In genomic region chr5:116395708-116396203, GRCh38 we compare ENCODE assay signal across 12 cellular contexts.
DNase-seq lines count a peak whose midpoint lies in the region; TF ChIP-seq lines count a peak whose summit lies in the region.
"Had no signal": no experiment of that assay in that cellular context is flagged by ENCODE, and none has a peak within 500 bp of the region (broad histone marks: within the 10 kb centered on the region; RNA-seq: fewer than 3 reads in every experiment).

No MANE protein-coding gene starts in this region.

- H3K4me1 ChIP-seq in breast epithelium, result no peaks in the 10 kb centered on the region
- H3K4me1 ChIP-seq in uterus, result peaks cover 0 to 14% of the 10 kb centered on the region in 2 donors

- no peaks in the 10 kb centered on the region for H3K27me3 ChIP-seq in breast epithelium
- H3K27me3 ChIP-seq in uterus, result no peaks in the 10 kb centered on the region

- H3K27ac Mint-ChIP-seq in MCF 10A (ENCODE audit: low read depth, unreplicated experiment), result no peak overlapping the region
- peak overlapping the region; percentile 71 to 95 (median 85) for H3K27ac Mint-ChIP-seq in nephron

- no peak overlapping the region for H3K4me3 ChIP-seq in breast epithelium
- H3K4me3 ChIP-seq in uterus, result no peak overlapping the region

- no peaks in the 10 kb centered on the region for H3K4me1 Mint-ChIP-seq in MCF 10A (ENCODE audit: insufficient read depth, unreplicated experiment)
- peaks cover 65% of the 10 kb centered on the region for H3K4me1 Mint-ChIP-seq in nephron

- H3K36me3 Mint-ChIP-seq in MCF 10A (ENCODE audit: insufficient read depth, unreplicated experiment) (no peaks in the 10 kb centered on the region), nephron (ENCODE audit: low read depth) (no peaks in the 10 kb centered on the region)

- H3K36me3 ChIP-seq in breast epithelium, result no peaks in the 10 kb centered on the region
- no peaks in the 10 kb centered on the region for H3K36me3 ChIP-seq in uterus

- POLR2A ChIA-PET in MCF 10A (lab: Yijun Ruan, JAX), result no interaction called here

- peak overlapping the region; percentile 9 to 21 for H3K27ac ChIP-seq in breast epithelium
- peak overlapping the region; percentile 36 to 79 for H3K27ac ChIP-seq in uterus
- H3K27ac ChIP-seq: RWPE1 had no signal

- no peak for TF ChIP-seq POLR2A in breast epithelium (IDR thresholded peaks at IDR 0.05)
- no peak for TF ChIP-seq POLR2A in uterus (IDR thresholded peaks at IDR 0.05)

- H3K9me3 Mint-ChIP-seq in MCF 10A (ENCODE audit: unreplicated experiment), result no peaks in the 10 kb centered on the region
- H3K9me3 Mint-ChIP-seq in nephron, result no peaks in the 10 kb centered on the region

- BruUV-seq in MCF 10A (replicated peaks; lab: Mats Ljungman, UMichigan), result no TSS peak

- H3K4me3 Mint-ChIP-seq in MCF 10A (ENCODE audit: unreplicated experiment) (no peak overlapping the region), nephron (no peak overlapping the region)

- H3K9me3 ChIP-seq in breast epithelium (no peaks in the 10 kb centered on the region), uterus (no peaks in the 10 kb centered on the region)

- TF ChIP-seq CTCF in breast epithelium (IDR thresholded peaks at IDR 0.05) (no peak), MCF 10A (IDR thresholded peaks at IDR 0.05; ENCODE audit: unreplicated experiment) (no peak), nephron (IDR thresholded peaks at IDR 0.05; ENCODE audit: unreplicated experiment in 3 of 3) (no peak), uterus (IDR thresholded peaks at IDR 0.05) (no peak)

- CTCF ChIA-PET in MCF 10A (lab: Yijun Ruan, JAX), result interaction anchor here (0.6 kb wide), 1 partner anchor 248 kb away, joined by 4 read pairs; no protein-coding TSS in a partner anchor

- DNase-seq in breast epithelium (ENCODE audit: low spot score in 2 of 2), result no peak
- DNase-seq in MCF 10A (ENCODE audit: unreplicated experiment), result no peak
- DNase-seq in fibroblast of gingiva (ENCODE audit: low read depth), result peak; percentile 12
- DNase-seq in uterus, result no peak
- no peak for DNase-seq in SKM-1 (lab: John Stamatoyannopoulos, UW; ENCODE audit: unreplicated experiment)
- DNase-seq in activated CD4-positive, alpha-beta T cell treated with anti-CD3 and anti-CD28 coated beads, Interleukin-2, amount 50 U/mL, for 4 hours, result no peak
- DNase-seq in Kasumi-1 (lab: John Stamatoyannopoulos, UW), result no peak
- DNase-seq: activated CD8-positive, alpha-beta memory T cell treated with anti-CD3 and anti-CD28 coated beads for 24 hours; activated gamma-delta T cell treated with Interleukin-2 at 50 U/mL for 16 hours; T1000 had no signal

- H3K27me3 Mint-ChIP-seq in MCF 10A (ENCODE audit: insufficient read depth, unreplicated experiment) (no peaks in the 10 kb centered on the region), nephron (ENCODE audit: low read depth) (no peaks in the 10 kb centered on the region)

- intact Hi-C loops in breast epithelium (cut with DNase I; ENCODE audit: low total_unique reads) (no loop called here), MCF 10A (cut with micrococcal nuclease) (no loop called here), uterus (cut with DNase I; ENCODE audit: low total_unique reads) (no loop called here)
